ENCODE assay signal across 1 cellular context in genomic region chr1:77283701-77284425, GRCh38.
TF ChIP-seq lines count a peak whose summit lies in the region.

No MANE protein-coding gene starts in this region.

TF ChIP-seq in GM23338, 12 proteins besides CTCF, POLR2A, EP300 and RAD21 (continued from another document):
- no peak for TF ChIP-seq REST (IDR thresholded peaks at IDR 0.05; ENCODE audit: unreplicated experiment)
- no peak for TF ChIP-seq CREB1 (CRISPR knock-in tag; IDR thresholded peaks at IDR 0.05; ENCODE audit: low read depth)
- no peak for TF ChIP-seq JUNB (IDR thresholded peaks at IDR 0.05; ENCODE audit: unreplicated experiment)
- no peak for TF ChIP-seq EZH2phosphoT487 (IDR thresholded peaks at IDR 0.05; ENCODE audit: unreplicated experiment)
- no peak for TF ChIP-seq POLR2AphosphoS5 (IDR thresholded peaks at IDR 0.05; ENCODE audit: low read depth)
- no peak for TF ChIP-seq NANOG (IDR thresholded peaks at IDR 0.05; ENCODE audit: borderline replicate concordance)
- no peak for TF ChIP-seq ZNF462 (CRISPR knock-in tag; IDR thresholded peaks at IDR 0.05)
- TF ChIP-seq STAT1 (IDR thresholded peaks at IDR 0.05; ENCODE audit: unreplicated experiment): no peak
